Comparison of ENCODE assay signal across 1 cellular context in the genomic region with DNA sequence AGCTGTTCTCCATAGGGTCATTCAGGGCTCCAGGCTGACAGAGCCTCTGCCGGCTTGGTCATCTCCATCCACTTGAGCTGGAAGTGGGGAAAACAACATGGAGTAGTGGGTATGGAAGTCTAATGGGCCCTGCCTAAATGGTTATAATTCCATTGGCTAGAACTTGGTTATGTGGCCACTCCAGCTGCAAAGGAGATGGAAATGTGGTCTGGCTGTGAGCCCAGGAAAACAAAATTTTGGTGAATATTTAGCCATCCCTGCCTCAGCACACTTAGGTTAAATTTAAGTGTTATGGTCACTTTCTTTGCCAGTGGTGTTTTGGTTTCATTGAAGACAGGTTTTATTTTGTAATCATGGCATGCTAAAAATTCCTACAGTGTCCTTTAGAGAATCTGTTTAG.
TF ChIP-seq lines count a peak whose summit lies in the region.

No MANE protein-coding gene starts in this region.

TF ChIP-seq in IMR-90, 13 proteins besides CTCF, POLR2A, EP300 and RAD21:
- TF ChIP-seq ELK1 (IDR thresholded peaks at IDR 0.05; ENCODE audit: borderline replicate concordance, low read depth, low read length): no peak
- no peak for TF ChIP-seq RCOR1 (IDR thresholded peaks at IDR 0.05; ENCODE audit: insufficient replicate concordance, low read length)
- no peak for TF ChIP-seq FOS (IDR thresholded peaks at IDR 0.05; ENCODE audit: low read depth, low read length)
- TF ChIP-seq CHD1 (IDR thresholded peaks at IDR 0.05; ENCODE audit: low read depth, low read length): no peak
- TF ChIP-seq MAFK (IDR thresholded peaks at IDR 0.05; ENCODE audit: low read depth, low read length): no peak
- no peak for TF ChIP-seq CEBPB (IDR thresholded peaks at IDR 0.05; ENCODE audit: low read depth, low read length)
- no peak for TF ChIP-seq RFX5 (IDR thresholded peaks at IDR 0.05; ENCODE audit: low read depth, low read length)
- TF ChIP-seq SMC3 (IDR thresholded peaks at IDR 0.05; ENCODE audit: low read depth, low read length): no peak
- TF ChIP-seq MAZ (IDR thresholded peaks at IDR 0.05; ENCODE audit: borderline replicate concordance, low read depth, low read length): no peak
- no peak for TF ChIP-seq NFE2L2 (IDR thresholded peaks at IDR 0.05; ENCODE audit: low read depth, low read length)
- TF ChIP-seq MXI1 (IDR thresholded peaks at IDR 0.05; ENCODE audit: borderline replicate concordance, low read depth, low read length): no peak
- no peak for TF ChIP-seq BHLHE40 (IDR thresholded peaks at IDR 0.05; ENCODE audit: low read depth, low read length)
- no peak for TF ChIP-seq USF2 (IDR thresholded peaks at IDR 0.05; ENCODE audit: low read depth, low read length)
